10 cellular contexts compared by ENCODE assay signal in genomic region chr14:22689186-22689585, GRCh38. TPM values are rescaled to one million over a fixed set of nuclear protein-coding genes. Genes with fewer than 3 reads are reported as not detected.
DNase-seq lines count a peak whose midpoint lies in the region; ATAC-seq lines count a peak whose summit lies in the region.
"Had no signal": no experiment of that assay in that cellular context is flagged by ENCODE, and none has a peak within 500 bp of the region (broad histone marks: within the 10 kb centered on the region; RNA-seq: fewer than 3 reads in every experiment).

No MANE protein-coding gene starts in this region.

- no peak for ATAC-seq in GM18909 (IDR thresholded peaks at IDR 0.05; ENCODE audit: poor library complexity, unreplicated experiment)

- peaks cover 25% of the 10 kb centered on the region for H3K9me3 Mint-ChIP-seq in activated CD4-positive, alpha-beta memory T cell treated with anti-CD3 and anti-CD28 coated beads for 36 hours
- H3K9me3 Mint-ChIP-seq in activated CD4-positive, alpha-beta memory T cell treated with anti-CD3 and anti-CD28 coated beads, Interleukin-2, amount 10 ng/mL, durations not matched to agents 7 days and 5 days = peaks cover 12% of the 10 kb centered on the region

- DNase-seq in activated CD4-positive, alpha-beta memory T cell treated with anti-CD3 and anti-CD28 coated beads for 36 hours = peak; percentile 48
- no peak for DNase-seq in activated CD4-positive, alpha-beta memory T cell treated with anti-CD3 and anti-CD28 coated beads, Interleukin-2, amount 10 ng/mL, durations not matched to agents 7 days and 5 days
- peak; percentile 91 for DNase-seq in NCI-H226
- peak; percentile 95 for DNase-seq in epithelial cell of prostate (ENCODE audit: low read depth, low spot score)
- peak; percentile 93 for DNase-seq in renal cortical epithelial cell (ENCODE audit: low read depth)
- DNase-seq in NCI-H1436 (lab: John Stamatoyannopoulos, UW) = no peak
- no peak for DNase-seq in NCI-H1048 (lab: John Stamatoyannopoulos, UW)

- H3K4me1 Mint-ChIP-seq in activated CD4-positive, alpha-beta memory T cell treated with anti-CD3 and anti-CD28 coated beads for 36 hours (ENCODE audit: low read depth) = peaks cover 8% of the 10 kb centered on the region
- H3K4me1 Mint-ChIP-seq in activated CD4-positive, alpha-beta memory T cell treated with anti-CD3 and anti-CD28 coated beads, Interleukin-2, amount 10 ng/mL, durations not matched to agents 7 days and 5 days = peaks cover 1% of the 10 kb centered on the region
- H3K4me1 Mint-ChIP-seq: IgD-negative memory B cell had no signal

- peaks cover 4% of the 10 kb centered on the region for H3K36me3 Mint-ChIP-seq in activated CD4-positive, alpha-beta memory T cell treated with anti-CD3 and anti-CD28 coated beads for 36 hours
- H3K36me3 Mint-ChIP-seq in activated CD4-positive, alpha-beta memory T cell treated with anti-CD3 and anti-CD28 coated beads, Interleukin-2, amount 10 ng/mL, durations not matched to agents 7 days and 5 days (ENCODE audit: low read depth) = no peaks in the 10 kb centered on the region

- H3K4me3 Mint-ChIP-seq in activated CD4-positive, alpha-beta memory T cell treated with anti-CD3 and anti-CD28 coated beads for 36 hours = no peak overlapping the region
- H3K4me3 Mint-ChIP-seq in activated CD4-positive, alpha-beta memory T cell treated with anti-CD3 and anti-CD28 coated beads, Interleukin-2, amount 10 ng/mL, durations not matched to agents 7 days and 5 days = no peak overlapping the region
- H3K4me3 Mint-ChIP-seq: IgD-negative memory B cell had no signal

- H3K27me3 Mint-ChIP-seq in activated CD4-positive, alpha-beta memory T cell treated with anti-CD3 and anti-CD28 coated beads for 36 hours = peaks cover 41% of the 10 kb centered on the region
- H3K27me3 Mint-ChIP-seq in activated CD4-positive, alpha-beta memory T cell treated with anti-CD3 and anti-CD28 coated beads, Interleukin-2, amount 10 ng/mL, durations not matched to agents 7 days and 5 days = peaks cover 72% of the 10 kb centered on the region

- intact Hi-C loops in activated CD4-positive, alpha-beta memory T cell treated with anti-CD3 and anti-CD28 coated beads for 36 hours (cut with micrococcal nuclease) = no loop called here

- H3K27ac ChIP-seq in epithelial cell of prostate = peak overlapping the region; percentile 16
- H3K27ac ChIP-seq: BLaER1 had no signal

- POLR2A ChIA-PET in activated CD4-positive, alpha-beta memory T cell treated with anti-CD3 and anti-CD28 coated beads for 36 hours (lab: Charles Lee) = no interaction called here
- POLR2A ChIA-PET in activated CD4-positive, alpha-beta memory T cell treated with anti-CD3 and anti-CD28 coated beads, Interleukin-2, amount 10 ng/mL, durations not matched to agents 7 days and 5 days (lab: Charles Lee) = no interaction called here

- H3K27ac Mint-ChIP-seq in activated CD4-positive, alpha-beta memory T cell treated with anti-CD3 and anti-CD28 coated beads for 36 hours = no peak overlapping the region
- H3K27ac Mint-ChIP-seq in activated CD4-positive, alpha-beta memory T cell treated with anti-CD3 and anti-CD28 coated beads, Interleukin-2, amount 10 ng/mL, durations not matched to agents 7 days and 5 days = no peak overlapping the region
- H3K27ac Mint-ChIP-seq: IgD-negative memory B cell had no signal

- CTCF ChIA-PET in activated CD4-positive, alpha-beta memory T cell treated with anti-CD3 and anti-CD28 coated beads for 36 hours (lab: Charles Lee) = interaction anchor here (1.3 kb wide), 1 partner anchor 119 kb away, joined by 4 read pairs; no protein-coding TSS in a partner anchor
- CTCF ChIA-PET in activated CD4-positive, alpha-beta memory T cell treated with anti-CD3 and anti-CD28 coated beads, Interleukin-2, amount 10 ng/mL, durations not matched to agents 7 days and 5 days (lab: Charles Lee) = interaction anchor here (0.7 kb wide), 1 partner anchor 30 kb away, joined by 3 read pairs; no protein-coding TSS in a partner anchor

RNA-seq across cellular contexts. Expression of gene OR6J1, which starts 45.0 kb away (rescaled TPM):
- not detected for total RNA-seq in activated CD4-positive, alpha-beta memory T cell treated with anti-CD3 and anti-CD28 coated beads for 36 hours
- not detected for total RNA-seq in activated CD4-positive, alpha-beta memory T cell treated with anti-CD3 and anti-CD28 coated beads, Interleukin-2, amount 10 ng/mL, durations not matched to agents 7 days and 5 days
- 0.05 TPM in 1 of 2 replicates, not detected in the other for total RNA-seq in renal cortical epithelial cell

Comparison
In these comparisons a context has a peak if more than half of its experiments do, and no peak if none do; other contexts are left out.
1. DNase-seq: peak in activated CD4-positive, alpha-beta memory T cell treated with anti-CD3 and anti-CD28 coated beads for 36 hours (single experiment), NCI-H226 (single experiment), epithelial cell of prostate (single experiment) and renal cortical epithelial cell (single experiment); none in activated CD4-positive, alpha-beta memory T cell treated with anti-CD3 and anti-CD28 coated beads, Interleukin-2, amount 10 ng/mL, durations not matched to agents 7 days and 5 days (single experiment), NCI-H1436 (single experiment) and NCI-H1048 (single experiment).